Comparison of ENCODE assay signal across 28 cellular contexts in genomic region chr7:158498443-158499108, GRCh38.
DNase-seq lines count a peak whose midpoint lies in the region; ATAC-seq, FAIRE-seq and TF ChIP-seq lines count a peak whose summit lies in the region.
"Had no signal": no experiment of that assay in that cellular context is flagged by ENCODE, and none has a peak within 500 bp of the region (broad histone marks: within the 10 kb centered on the region; RNA-seq: fewer than 3 reads in every experiment).

No MANE protein-coding gene starts in this region.

- no peak overlapping the region for H2BK15ac ChIP-seq in IMR-90 (ENCODE audit: low read depth, low read length)

- H2BK120ac ChIP-seq in IMR-90 (ENCODE audit: low read depth, low read length), result no peak overlapping the region

- H3K4me3 ChIP-seq in IMR-90 (ENCODE audit: insufficient read depth, low read depth, low read length), result no peak overlapping the region
- H3K4me3 ChIP-seq in mucosa of descending colon, result no peak overlapping the region
- H3K4me3 ChIP-seq: SK-N-MC had no signal

- no peak overlapping the region for H3K4me2 ChIP-seq in IMR-90 (ENCODE audit: low read depth, low read length)

- H3K56ac ChIP-seq in IMR-90 (ENCODE audit: extremely low read depth, insufficient read depth, low read length), result no peak overlapping the region

- TF ChIP-seq CTCF in IMR-90 (conservative IDR thresholded peaks at IDR 0.05; ENCODE audit: low read depth, low read length) (no peak), WTC11 (IDR thresholded peaks at IDR 0.05) (no peak), mucosa of descending colon (IDR thresholded peaks at IDR 0.05) (no peak)

- no peak overlapping the region for H4K8ac ChIP-seq in IMR-90 (ENCODE audit: low read depth in 2 of 2, low read length in 2 of 2)

- in situ Hi-C loops in IMR-90 (cut with MboI; ENCODE audit: low sequenced_read_pairs), result no loop called here

- no peak overlapping the region for H3K27ac ChIP-seq in IMR-90 (ENCODE audit: insufficient read depth, low read length)
- H3K27ac ChIP-seq: RWPE1, SK-N-MC had no signal

- no peak overlapping the region for H3K27ac Mint-ChIP-seq in WTC11
- H3K27ac Mint-ChIP-seq: CD4-positive, alpha-beta memory T cell had no signal

- no peak overlapping the region for H4K91ac ChIP-seq in IMR-90 (ENCODE audit: insufficient read depth, low read depth, low read length)

- H3K4me1 Mint-ChIP-seq in WTC11, result peaks cover 59% of the 10 kb centered on the region

- dilution Hi-C loops in IMR-90 (cut with HindIII; ENCODE audit: low sequenced_read_pairs, unreplicated experiment), result no loop called here

- no peak for FAIRE-seq in frontal cortex (lab: Jason Lieb, UNC)
- FAIRE-seq: GM12891 had no signal

- H3K9me3 Mint-ChIP-seq in WTC11, result no peaks in the 10 kb centered on the region
- H3K9me3 Mint-ChIP-seq: CD4-positive, alpha-beta memory T cell had no signal

- no peak overlapping the region for H2AK5ac ChIP-seq in IMR-90 (ENCODE audit: low read depth, low read length)

- ATAC-seq in IMR-90 (ENCODE audit: low read depth) (no peak), WTC11 (no peak), mucosa of descending colon (peak; percentile 82), HG03521 (IDR thresholded peaks at IDR 0.05; ENCODE audit: unreplicated experiment) (no peak)
- ATAC-seq: Panc1 had no signal

- CTCF ChIA-PET in IMR-90 (lab: Yijun Ruan, JAX) (no interaction called here), WTC11 (lab: Charles Lee) (interaction anchor here (0.9 kb wide), 2 partner anchors 36 to 149 kb away, joined by 3 read pairs; no protein-coding TSS in a partner anchor)

- H3K14ac ChIP-seq in IMR-90 (replicated peaks; ENCODE audit: low read depth, low read length), result no peak overlapping the region

- H3K27me3 ChIP-seq in IMR-90 (ENCODE audit: control insufficient read depth, insufficient read depth, low read length), result no peaks in the 10 kb centered on the region

- H3K27me3 Mint-ChIP-seq in WTC11 (ENCODE audit: low read depth), result peaks cover 2% of the 10 kb centered on the region; the same call in 1 of the 2 replicates

- intact Hi-C loops in IMR-90 (cut with micrococcal nuclease), result no loop called here
- intact Hi-C loops in mucosa of descending colon (cut with DNase I, micrococcal nuclease), result no loop called here

- H3K23ac ChIP-seq in IMR-90 (ENCODE audit: low read depth, low read length), result no peak overlapping the region

- no peak overlapping the region for H4K5ac ChIP-seq in IMR-90 (ENCODE audit: low read depth, low read length)

- no peak overlapping the region for H2AK9ac ChIP-seq in IMR-90 (replicated peaks; ENCODE audit: low read depth, low read length, poor library complexity)

- H3K9me3 ChIP-seq in IMR-90 (ENCODE audit: control insufficient read depth, insufficient read depth, low read length) (peaks cover 28% of the 10 kb centered on the region), mucosa of descending colon (no peaks in the 10 kb centered on the region)

- DNase-seq in NCI-H510A treated with DMSO at 0.1 percent for 48 hours (lab: John Stamatoyannopoulos, UW), result peak; percentile 18
- no peak for DNase-seq in NCI-H510A (lab: John Stamatoyannopoulos, UW)
- no peak for DNase-seq in IMR-90
- DNase-seq in WTC11 (ENCODE audit: low spot score), result no peak
- DNase-seq in mucosa of descending colon, result peak in 1 of 3 donors; percentile 17
- no peak for DNase-seq in frontal cortex (ENCODE audit: low spot score in 2 of 2)
- DNase-seq: C1 segment of cervical spinal cord; CD4-positive, alpha-beta memory T cell; COR-L47; DMS79; EL; GDM1; GOT3; HCEC 1CT; Karpas-422; NCI-H1105; NCI-H1436 treated with DMSO at 0.1 percent for 48 hours; NCI-H187 treated with DMSO at 0.1 percent for 48 hours; NCI-H2171 treated with DMSO at 0.1 percent for 48 hours; NCI-H345; NCI-H524 treated with DMSO at 0.1 percent for 48 hours; NCI-H82; SHP77 had no signal

- H2BK20ac ChIP-seq in IMR-90 (ENCODE audit: low read depth, low read length), result no peak overlapping the region

- no peaks in the 10 kb centered on the region for H3K4me1 ChIP-seq in IMR-90 (ENCODE audit: control insufficient read depth, insufficient read depth, low read length)
- peaks cover 6% of the 10 kb centered on the region for H3K4me1 ChIP-seq in mucosa of descending colon (ENCODE audit: low read depth)

- H2BK5ac ChIP-seq in IMR-90 (ENCODE audit: low read depth, low read length, poor library complexity, severe bottlenecking), result no peak overlapping the region

- no peak overlapping the region for H3K4ac ChIP-seq in IMR-90 (ENCODE audit: low read depth, low read length)

- no peaks in the 10 kb centered on the region for H3K79me1 ChIP-seq in IMR-90 (ENCODE audit: low read depth in 1 of 2, low read length in 2 of 2)

- BruUV-seq in IMR-90 (replicated peaks; lab: Mats Ljungman, UMichigan), result no TSS peak

- H2AFZ ChIP-seq in IMR-90 (replicated peaks; ENCODE audit: low read length, poor library complexity), result no peak overlapping the region

- H3K18ac ChIP-seq in IMR-90 (ENCODE audit: low read depth, low read length), result no peak overlapping the region

- H3K36me3 ChIP-seq in IMR-90 (ENCODE audit: control insufficient read depth, insufficient read depth, low read length), result no peaks in the 10 kb centered on the region
- no peaks in the 10 kb centered on the region for H3K36me3 ChIP-seq in mucosa of descending colon (ENCODE audit: low read depth)

- no peak overlapping the region for H3K9ac ChIP-seq in IMR-90 (ENCODE audit: low read depth, low read length)

- no peaks in the 10 kb centered on the region for H4K20me1 ChIP-seq in IMR-90 (ENCODE audit: insufficient read depth, low read length)

- TF ChIP-seq RAD21 in IMR-90 (IDR thresholded peaks at IDR 0.05; ENCODE audit: low read length), result no peak

- no peaks in the 10 kb centered on the region for H3K36me3 Mint-ChIP-seq in WTC11
- H3K36me3 Mint-ChIP-seq: CD4-positive, alpha-beta memory T cell had no signal

- POLR2A ChIA-PET in IMR-90 (lab: Charles Lee; ENCODE audit: unreplicated experiment) (no interaction called here), WTC11 (lab: Charles Lee) (no interaction called here)

- H3K4me3 Mint-ChIP-seq in WTC11, result no peak overlapping the region
- H3K4me3 Mint-ChIP-seq: CD4-positive, alpha-beta memory T cell had no signal

- 60% methylated on average over 2 of the region's 11 CpGs; no CpG with 5 or more reads in 1 of the 2 experiments for WGBS in IMR-90 (ENCODE audit: extremely low coverage in 2 of 2, insufficient read length in 1 of 2), 2 experiments

- H3K9me1 ChIP-seq in IMR-90 (ENCODE audit: insufficient read depth, low read length), result no peaks in the 10 kb centered on the region

- no peak for TF ChIP-seq POLR2A in IMR-90 (IDR thresholded peaks at IDR 0.05; ENCODE audit: low read depth, low read length)

TF ChIP-seq in IMR-90, 13 proteins besides CTCF, POLR2A, EP300 and RAD21:
- TF ChIP-seq MXI1 (IDR thresholded peaks at IDR 0.05; ENCODE audit: borderline replicate concordance, low read depth, low read length), result no peak
- peak; percentile 44 for TF ChIP-seq NFE2L2 (IDR thresholded peaks at IDR 0.05; ENCODE audit: low read depth, low read length)

TF ChIP-seq in WTC11, 78 proteins besides CTCF, POLR2A, EP300 and RAD21:
- TF ChIP-seq ZSCAN18 (CRISPR knock-in tag; IDR thresholded peaks at IDR 0.05), result no peak
- TF ChIP-seq GABPB1 (CRISPR knock-in tag; IDR thresholded peaks at IDR 0.05), result peak; percentile 79
TF ChIP-seq in WTC11: peak in this region for 1.
